18 cellular contexts compared by ENCODE assay signal in the genomic region with DNA sequence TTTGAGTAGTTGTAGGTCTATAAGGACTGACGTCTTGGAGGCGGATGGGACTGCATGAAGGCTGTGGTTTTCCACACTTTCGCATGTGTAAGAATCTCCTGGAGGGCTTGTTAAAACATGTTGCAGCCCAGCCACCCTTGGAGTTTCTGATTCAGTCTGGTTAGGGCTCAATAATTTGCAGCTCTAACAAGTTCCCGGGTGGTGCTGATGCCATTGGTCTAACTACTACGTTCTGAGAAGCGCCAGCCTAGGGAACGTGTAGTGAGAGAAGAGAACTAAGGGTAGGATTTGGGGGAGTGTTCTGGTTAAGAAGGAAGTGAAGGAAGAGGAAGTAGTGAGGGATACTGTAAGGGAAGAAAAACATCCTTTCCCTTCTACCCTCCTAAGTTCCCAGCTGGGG.
"Had no signal": no experiment of that assay in that cellular context is flagged by ENCODE, and none has a peak within 500 bp of the region (broad histone marks: within the 10 kb centered on the region; RNA-seq: fewer than 3 reads in every experiment).

No MANE protein-coding gene starts in this region.

- H3K4me1 ChIP-seq: gastrocnemius medialis, lower lobe of right lung, stomach, testis, upper lobe of left lung had no signal

- DNase-seq: activated CD4-positive, alpha-beta memory T cell treated with anti-CD3 and anti-CD28 coated beads for 36 hours; activated CD4-positive, alpha-beta T cell treated with anti-CD3 and anti-CD28 coated beads for 1 hour; activated effector memory CD4-positive, alpha-beta T cell treated with Interleukin-2 at 50 U/mL for 16 hours; activated naive CD4-positive, alpha-beta T cell treated with anti-CD3 and anti-CD28 coated beads, Interleukin-2, amount 50 U/mL, for 16 hours; activated T-cell treated with anti-CD3 and anti-CD28 coated beads, Interleukin-2, amount 50 U/mL, for 24 hours; gastrocnemius medialis; heart left ventricle; left colon; lower lobe of right lung; naive thymus-derived CD4-positive, alpha-beta T cell; retina; stimulated activated CD4-positive, alpha-beta T cell treated with anti-CD3 and anti-CD28 coated beads, Interleukin-12 subunit alpha, Interleukin-12 subunit beta, amount 100 ng/mL, for 4 hours; stimulated activated CD4-positive, alpha-beta T cell treated with anti-CD3 and anti-CD28 coated beads, Interleukin-2, amount 100 ng/mL, for 24 hours; stomach; T1000; testis; upper lobe of left lung had no signal

- H3K4me3 ChIP-seq: gastrocnemius medialis, heart left ventricle, lower lobe of right lung, stomach, testis, upper lobe of left lung had no signal

- ATAC-seq: gastrocnemius medialis; heart left ventricle; left colon; lower lobe of right lung; naive thymus-derived CD4-positive, alpha-beta T cell had no signal

- H3K27ac ChIP-seq: gastrocnemius medialis, heart left ventricle, lower lobe of right lung, neutrophil, stomach, testis, upper lobe of left lung had no signal

- H3K36me3 ChIP-seq: gastrocnemius medialis, heart left ventricle, lower lobe of right lung, neutrophil, stomach, upper lobe of left lung had no signal

- H3K9me3 ChIP-seq: gastrocnemius medialis, lower lobe of right lung, neutrophil, stomach, testis, upper lobe of left lung had no signal

- H3K27me3 ChIP-seq: gastrocnemius medialis, heart left ventricle, neutrophil, stomach, testis, upper lobe of left lung had no signal
